Comparison of ENCODE assay signal across 8 cellular contexts in genomic region chr3:118593277-118593670, GRCh38.
"Had no signal": no experiment of that assay in that cellular context is flagged by ENCODE, and none has a peak within 500 bp of the region (broad histone marks: within the 10 kb centered on the region; RNA-seq: fewer than 3 reads in every experiment).

No MANE protein-coding gene starts in this region.

- FAIRE-seq: G401.6, GM12878, GM12891, GM12892, GM18507, GM19239 had no signal

- H3K4me3 ChIP-seq: GM12878 had no signal

- DNase-seq: GDM1, GF-D8 had no signal

- ATAC-seq: GM12878 had no signal
